ENCODE assay signal across 19 cellular contexts in genomic region chr5:54317511-54318260, GRCh38. TPM values are rescaled to one million over a fixed set of nuclear protein-coding genes. Genes with fewer than 3 reads are reported as not detected.
DNase-seq lines count a peak whose midpoint lies in the region; ATAC-seq and TF ChIP-seq lines count a peak whose summit lies in the region.
"Had no signal": no experiment of that assay in that cellular context is flagged by ENCODE, and none has a peak within 500 bp of the region (broad histone marks: within the 10 kb centered on the region; RNA-seq: fewer than 3 reads in every experiment).

No MANE protein-coding gene starts in this region.

- H3K4me3 Mint-ChIP-seq in GM23338 = no peak overlapping the region
- H3K4me3 Mint-ChIP-seq: CD8-positive, alpha-beta memory T cell had no signal

- H3K27ac Mint-ChIP-seq in GM23338 = no peak overlapping the region
- H3K27ac Mint-ChIP-seq: CD8-positive, alpha-beta memory T cell had no signal

- H3K4me3 ChIP-seq in GM23338 = no peak overlapping the region
- H3K4me3 ChIP-seq: BLaER1 had no signal

- H2AFZ ChIP-seq in GM23338 = no peak overlapping the region

- no peaks in the 10 kb centered on the region for H3K79me2 ChIP-seq in GM23338 (replicated peaks; ENCODE audit: insufficient read depth)

- peaks cover 2% of the 10 kb centered on the region for H3K27me3 Mint-ChIP-seq in GM23338 (ENCODE audit: insufficient read depth, low read depth, poor library complexity)

- no peaks in the 10 kb centered on the region for H3K4me1 Mint-ChIP-seq in GM23338
- H3K4me1 Mint-ChIP-seq: CD8-positive, alpha-beta memory T cell had no signal

- peaks cover 4% of the 10 kb centered on the region; the same call in 1 of the 2 replicates for H3K27me3 ChIP-seq in GM23338 (ENCODE audit: insufficient read depth)
- H3K27me3 ChIP-seq: BLaER1 had no signal

- no peak overlapping the region for H3K27ac ChIP-seq in GM23338 (ENCODE audit: low read depth)
- H3K27ac ChIP-seq: BLaER1, HL-60, KMS-11 had no signal

- H3K4me1 ChIP-seq in GM23338 (ENCODE audit: insufficient read depth) = no peaks in the 10 kb centered on the region
- H3K4me1 ChIP-seq: BLaER1 had no signal

- no peaks in the 10 kb centered on the region for H3K36me3 ChIP-seq in GM23338 (ENCODE audit: insufficient read depth)
- H3K36me3 ChIP-seq: BLaER1 had no signal

- H3K36me3 Mint-ChIP-seq in GM23338 (ENCODE audit: low read depth) = no peaks in the 10 kb centered on the region
- H3K36me3 Mint-ChIP-seq: CD8-positive, alpha-beta memory T cell had no signal

- no peak for ATAC-seq in GM23338
- ATAC-seq: Panc1 had no signal

- no peak for TF ChIP-seq CTCF in GM23338 (conservative IDR thresholded peaks at IDR 0.05; ENCODE audit: low read depth in 2 of 2)

- peak; percentile 55 for DNase-seq in AG08395 (ENCODE audit: low spot score)
- peak; percentile 49 for DNase-seq in ELR (ENCODE audit: low read depth)
- DNase-seq in RPMI7951 (ENCODE audit: low read depth) = peak; percentile 28
- peak; percentile 67 for DNase-seq in fibroblast of peridontal ligament (ENCODE audit: extremely low read depth)
- no peak for DNase-seq in stimulated activated CD4-positive, alpha-beta T cell treated with anti-CD3 and anti-CD28 coated beads, Interleukin-15, amount 100 ng/mL, for 24 hours
- no peak for DNase-seq in NCI-H128 (lab: John Stamatoyannopoulos, UW; ENCODE audit: unreplicated experiment)
- DNase-seq in SKM-1 treated with dmso at 0.1 percent for 144 hours (lab: John Stamatoyannopoulos, UW; ENCODE audit: unreplicated experiment) = no peak
- no peak for DNase-seq in GM23338 (ENCODE audit: low spot score)
- DNase-seq: ACHN; CD8-positive, alpha-beta memory T cell; MM.1S; NCI-H1105 treated with DMSO at 0.1 percent for 48 hours; NCI-H187 treated with DMSO at 0.1 percent for 48 hours; NCI-H526; Right ventricle myocardium superior had no signal

- no peaks in the 10 kb centered on the region for H3K9me3 Mint-ChIP-seq in GM23338
- H3K9me3 Mint-ChIP-seq: CD8-positive, alpha-beta memory T cell had no signal

- no peaks in the 10 kb centered on the region for H3F3A ChIP-seq in GM23338 (replicated peaks; ENCODE audit: low read depth)

- H3K9me2 ChIP-seq in GM23338 (ENCODE audit: insufficient read depth) = no peaks in the 10 kb centered on the region

- H3K4me2 ChIP-seq in GM23338 = no peak overlapping the region
- H3K4me2 ChIP-seq: BLaER1, KMS-11 had no signal

- H4K20me1 ChIP-seq in GM23338 (replicated peaks; ENCODE audit: insufficient read depth) = no peaks in the 10 kb centered on the region
- H4K20me1 ChIP-seq: BLaER1 had no signal

TF ChIP-seq in GM23338, 12 proteins besides CTCF, POLR2A, EP300 and RAD21:
- TF ChIP-seq, protein P1, sequence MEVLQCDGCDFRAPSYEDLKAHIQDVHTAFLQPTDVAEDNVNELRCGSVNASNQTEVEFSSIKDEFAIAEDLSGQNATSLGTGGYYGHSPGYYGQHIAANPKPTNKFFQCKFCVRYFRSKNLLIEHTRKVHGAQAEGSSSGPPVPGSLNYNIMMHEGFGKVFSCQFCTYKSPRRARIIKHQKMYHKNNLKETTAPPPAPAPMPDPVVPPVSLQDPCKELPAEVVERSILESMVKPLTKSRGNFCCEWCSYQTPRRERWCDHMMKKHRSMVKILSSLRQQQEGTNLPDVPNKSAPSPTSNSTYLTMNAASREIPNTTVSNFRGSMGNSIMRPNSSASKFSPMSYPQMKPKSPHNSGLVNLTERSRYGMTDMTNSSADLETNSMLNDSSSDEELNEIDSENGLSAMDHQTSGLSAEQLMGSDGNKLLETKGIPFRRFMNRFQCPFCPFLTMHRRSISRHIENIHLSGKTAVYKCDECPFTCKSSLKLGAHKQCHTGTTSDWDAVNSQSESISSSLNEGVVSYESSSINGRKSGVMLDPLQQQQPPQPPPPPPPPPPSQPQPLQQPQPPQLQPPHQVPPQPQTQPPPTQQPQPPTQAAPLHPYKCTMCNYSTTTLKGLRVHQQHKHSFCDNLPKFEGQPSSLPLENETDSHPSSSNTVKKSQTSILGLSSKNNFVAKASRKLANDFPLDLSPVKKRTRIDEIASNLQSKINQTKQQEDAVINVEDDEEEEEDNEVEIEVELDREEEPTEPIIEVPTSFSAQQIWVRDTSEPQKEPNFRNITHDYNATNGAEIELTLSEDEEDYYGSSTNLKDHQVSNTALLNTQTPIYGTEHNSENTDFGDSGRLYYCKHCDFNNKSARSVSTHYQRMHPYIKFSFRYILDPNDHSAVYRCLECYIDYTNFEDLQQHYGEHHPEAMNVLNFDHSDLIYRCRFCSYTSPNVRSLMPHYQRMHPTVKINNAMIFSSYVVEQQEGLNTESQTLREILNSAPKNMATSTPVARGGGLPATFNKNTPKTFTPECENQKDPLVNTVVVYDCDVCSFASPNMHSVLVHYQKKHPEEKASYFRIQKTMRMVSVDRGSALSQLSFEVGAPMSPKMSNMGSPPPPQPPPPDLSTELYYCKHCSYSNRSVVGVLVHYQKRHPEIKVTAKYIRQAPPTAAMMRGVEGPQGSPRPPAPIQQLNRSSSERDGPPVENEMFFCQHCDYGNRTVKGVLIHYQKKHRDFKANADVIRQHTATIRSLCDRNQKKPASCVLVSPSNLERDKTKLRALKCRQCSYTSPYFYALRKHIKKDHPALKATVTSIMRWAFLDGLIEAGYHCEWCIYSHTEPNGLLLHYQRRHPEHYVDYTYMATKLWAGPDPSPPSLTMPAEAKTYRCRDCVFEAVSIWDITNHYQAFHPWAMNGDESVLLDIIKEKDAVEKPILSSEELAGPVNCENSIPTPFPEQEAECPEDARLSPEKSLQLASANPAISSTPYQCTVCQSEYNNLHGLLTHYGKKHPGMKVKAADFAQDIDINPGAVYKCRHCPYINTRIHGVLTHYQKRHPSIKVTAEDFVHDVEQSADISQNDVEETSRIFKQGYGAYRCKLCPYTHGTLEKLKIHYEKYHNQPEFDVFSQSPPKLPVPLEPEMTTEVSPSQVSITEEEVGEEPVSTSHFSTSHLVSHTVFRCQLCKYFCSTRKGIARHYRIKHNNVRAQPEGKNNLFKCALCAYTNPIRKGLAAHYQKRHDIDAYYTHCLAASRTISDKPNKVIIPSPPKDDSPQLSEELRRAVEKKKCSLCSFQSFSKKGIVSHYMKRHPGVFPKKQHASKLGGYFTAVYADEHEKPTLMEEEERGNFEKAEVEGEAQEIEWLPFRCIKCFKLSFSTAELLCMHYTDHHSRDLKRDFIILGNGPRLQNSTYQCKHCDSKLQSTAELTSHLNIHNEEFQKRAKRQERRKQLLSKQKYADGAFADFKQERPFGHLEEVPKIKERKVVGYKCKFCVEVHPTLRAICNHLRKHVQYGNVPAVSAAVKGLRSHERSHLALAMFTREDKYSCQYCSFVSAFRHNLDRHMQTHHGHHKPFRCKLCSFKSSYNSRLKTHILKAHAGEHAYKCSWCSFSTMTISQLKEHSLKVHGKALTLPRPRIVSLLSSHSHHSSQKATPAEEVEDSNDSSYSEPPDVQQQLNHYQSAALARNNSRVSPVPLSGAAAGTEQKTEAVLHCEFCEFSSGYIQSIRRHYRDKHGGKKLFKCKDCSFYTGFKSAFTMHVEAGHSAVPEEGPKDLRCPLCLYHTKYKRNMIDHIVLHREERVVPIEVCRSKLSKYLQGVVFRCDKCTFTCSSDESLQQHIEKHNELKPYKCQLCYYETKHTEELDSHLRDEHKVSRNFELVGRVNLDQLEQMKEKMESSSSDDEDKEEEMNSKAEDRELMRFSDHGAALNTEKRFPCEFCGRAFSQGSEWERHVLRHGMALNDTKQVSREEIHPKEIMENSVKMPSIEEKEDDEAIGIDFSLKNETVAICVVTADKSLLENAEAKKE (CRISPR knock-in tag; IDR thresholded peaks at IDR 0.05) = no peak
- TF ChIP-seq EZH2phosphoT487 (IDR thresholded peaks at IDR 0.05; ENCODE audit: unreplicated experiment) (no peak), ETS1 (IDR thresholded peaks at IDR 0.05) (no peak), CREB1 (CRISPR knock-in tag; IDR thresholded peaks at IDR 0.05; ENCODE audit: low read depth) (no peak), NANOG (IDR thresholded peaks at IDR 0.05; ENCODE audit: borderline replicate concordance) (no peak)
- TF ChIP-seq, protein P2, sequence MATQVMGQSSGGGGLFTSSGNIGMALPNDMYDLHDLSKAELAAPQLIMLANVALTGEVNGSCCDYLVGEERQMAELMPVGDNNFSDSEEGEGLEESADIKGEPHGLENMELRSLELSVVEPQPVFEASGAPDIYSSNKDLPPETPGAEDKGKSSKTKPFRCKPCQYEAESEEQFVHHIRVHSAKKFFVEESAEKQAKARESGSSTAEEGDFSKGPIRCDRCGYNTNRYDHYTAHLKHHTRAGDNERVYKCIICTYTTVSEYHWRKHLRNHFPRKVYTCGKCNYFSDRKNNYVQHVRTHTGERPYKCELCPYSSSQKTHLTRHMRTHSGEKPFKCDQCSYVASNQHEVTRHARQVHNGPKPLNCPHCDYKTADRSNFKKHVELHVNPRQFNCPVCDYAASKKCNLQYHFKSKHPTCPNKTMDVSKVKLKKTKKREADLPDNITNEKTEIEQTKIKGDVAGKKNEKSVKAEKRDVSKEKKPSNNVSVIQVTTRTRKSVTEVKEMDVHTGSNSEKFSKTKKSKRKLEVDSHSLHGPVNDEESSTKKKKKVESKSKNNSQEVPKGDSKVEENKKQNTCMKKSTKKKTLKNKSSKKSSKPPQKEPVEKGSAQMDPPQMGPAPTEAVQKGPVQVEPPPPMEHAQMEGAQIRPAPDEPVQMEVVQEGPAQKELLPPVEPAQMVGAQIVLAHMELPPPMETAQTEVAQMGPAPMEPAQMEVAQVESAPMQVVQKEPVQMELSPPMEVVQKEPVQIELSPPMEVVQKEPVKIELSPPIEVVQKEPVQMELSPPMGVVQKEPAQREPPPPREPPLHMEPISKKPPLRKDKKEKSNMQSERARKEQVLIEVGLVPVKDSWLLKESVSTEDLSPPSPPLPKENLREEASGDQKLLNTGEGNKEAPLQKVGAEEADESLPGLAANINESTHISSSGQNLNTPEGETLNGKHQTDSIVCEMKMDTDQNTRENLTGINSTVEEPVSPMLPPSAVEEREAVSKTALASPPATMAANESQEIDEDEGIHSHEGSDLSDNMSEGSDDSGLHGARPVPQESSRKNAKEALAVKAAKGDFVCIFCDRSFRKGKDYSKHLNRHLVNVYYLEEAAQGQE (IDR thresholded peaks at IDR 0.05; ENCODE audit: unreplicated experiment) = no peak
TF ChIP-seq in GM23338: peak in this region for 0.

RNA-seq across cellular contexts. Expression of gene ARL15, which starts 7.3 kb away (rescaled TPM):
- total RNA-seq in RPMI7951 (2014; rRNA removed; shearing (Covaris generic)) = 9.7 and 11.3 TPM in 2 replicates
- 34.5 and 54.0 TPM in 2 replicates for total RNA-seq in GM23338 (2014; rRNA removed; shearing (Covaris generic))
- polyA plus RNA-seq in GM23338 (2016; fragmentation: Nextera tagmentation; extraction: Ambion mirVana) = 12.1 and 13.0 TPM in 2 replicates

Comparison
In these comparisons a context has a peak if more than half of its experiments do, and no peak if none do; other contexts are left out.
1. DNase-seq: peak in AG08395 (single experiment), ELR (single experiment), RPMI7951 (single experiment) and fibroblast of peridontal ligament (single experiment); none in stimulated activated CD4-positive, alpha-beta T cell treated with anti-CD3 and anti-CD28 coated beads, Interleukin-15, amount 100 ng/mL, for 24 hours (single experiment), NCI-H128 (single experiment), SKM-1 treated with dmso at 0.1 percent for 144 hours (single experiment) and GM23338 (single experiment).